Comparison of ENCODE assay signal across 1 cellular context in the genomic region with DNA sequence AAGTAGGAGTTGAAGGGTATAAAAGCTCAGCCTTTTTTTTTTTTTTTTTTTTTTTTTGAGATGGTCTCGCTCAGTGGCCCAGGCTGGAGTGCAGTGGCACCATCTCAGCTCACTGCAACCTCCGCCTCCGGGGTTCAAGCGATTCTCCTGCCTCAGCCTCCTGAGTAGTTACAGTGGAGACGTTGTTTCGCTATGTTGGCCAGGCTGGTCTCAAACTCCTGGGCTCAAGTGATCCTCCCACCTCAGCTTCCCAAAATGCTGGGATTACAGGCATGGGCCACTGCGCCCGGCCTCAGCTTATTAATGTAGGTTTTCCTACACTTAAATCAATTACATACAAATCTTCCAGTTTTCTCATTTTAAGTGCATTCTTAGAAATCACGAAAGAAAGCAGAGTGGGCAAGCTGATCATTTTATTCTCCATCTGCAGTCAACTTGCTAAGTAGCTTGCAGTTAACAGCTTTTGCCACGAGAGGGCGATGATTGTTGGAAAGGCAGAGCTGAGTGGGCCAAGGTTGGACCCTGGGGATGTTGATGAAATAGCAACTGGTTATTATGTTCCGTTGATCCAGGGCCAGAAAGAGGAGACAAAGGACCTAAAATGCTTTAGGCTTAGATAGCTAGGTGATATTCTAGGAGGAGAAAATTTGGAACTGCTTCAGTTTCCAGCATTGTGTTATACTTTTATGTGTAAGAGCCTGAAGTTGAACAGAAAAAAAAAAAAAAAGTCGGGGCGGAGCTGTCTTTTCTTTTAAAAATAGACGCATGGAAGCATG.
TF ChIP-seq lines count a peak whose summit lies in the region.

No MANE protein-coding gene starts in this region.

TF ChIP-seq in K562, 482 proteins besides CTCF, POLR2A, EP300 and RAD21 (continued from another document):
- no peak for TF ChIP-seq EWSR1 (IDR thresholded peaks at IDR 0.05; ENCODE audit: borderline replicate concordance, low read depth, partially characterized antibody)
- TF ChIP-seq ZNF766 (CRISPR knock-in tag; conservative IDR thresholded peaks at IDR 0.05), result no peak
- no peak for TF ChIP-seq SIRT6 (IDR thresholded peaks at IDR 0.05; ENCODE audit: low read depth, low read length)
- TF ChIP-seq, protein P1, sequence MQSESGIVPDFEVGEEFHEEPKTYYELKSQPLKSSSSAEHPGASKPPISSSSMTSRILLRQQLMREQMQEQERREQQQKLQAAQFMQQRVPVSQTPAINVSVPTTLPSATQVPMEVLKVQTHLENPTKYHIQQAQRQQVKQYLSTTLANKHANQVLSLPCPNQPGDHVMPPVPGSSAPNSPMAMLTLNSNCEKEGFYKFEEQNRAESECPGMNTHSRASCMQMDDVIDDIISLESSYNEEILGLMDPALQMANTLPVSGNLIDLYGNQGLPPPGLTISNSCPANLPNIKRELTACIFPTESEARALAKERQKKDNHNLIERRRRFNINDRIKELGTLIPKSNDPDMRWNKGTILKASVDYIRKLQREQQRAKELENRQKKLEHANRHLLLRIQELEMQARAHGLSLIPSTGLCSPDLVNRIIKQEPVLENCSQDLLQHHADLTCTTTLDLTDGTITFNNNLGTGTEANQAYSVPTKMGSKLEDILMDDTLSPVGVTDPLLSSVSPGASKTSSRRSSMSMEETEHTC (IDR thresholded peaks at IDR 0.05), result no peak
- TF ChIP-seq, protein P2, sequence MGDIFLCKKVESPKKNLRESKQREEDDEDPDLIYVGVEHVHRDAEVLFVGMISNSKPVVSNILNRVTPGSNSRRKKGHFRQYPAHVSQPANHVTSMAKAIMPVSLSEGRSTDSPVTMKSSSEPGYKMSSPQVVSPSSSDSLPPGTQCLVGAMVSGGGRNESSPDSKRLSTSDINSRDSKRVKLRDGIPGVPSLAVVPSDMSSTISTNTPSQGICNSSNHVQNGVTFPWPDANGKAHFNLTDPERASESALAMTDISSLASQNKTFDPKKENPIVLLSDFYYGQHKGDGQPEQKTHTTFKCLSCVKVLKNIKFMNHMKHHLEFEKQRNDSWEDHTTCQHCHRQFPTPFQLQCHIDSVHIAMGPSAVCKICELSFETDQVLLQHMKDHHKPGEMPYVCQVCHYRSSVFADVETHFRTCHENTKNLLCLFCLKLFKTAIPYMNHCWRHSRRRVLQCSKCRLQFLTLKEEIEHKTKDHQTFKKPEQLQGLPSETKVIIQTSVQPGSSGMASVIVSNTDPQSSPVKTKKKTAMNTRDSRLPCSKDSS (IDR thresholded peaks at IDR 0.05; ENCODE audit: low read depth, partially characterized antibody), result no peak
- no peak for TF ChIP-seq DMBX1 (CRISPR knock-in tag; IDR thresholded peaks at IDR 0.05; ENCODE audit: borderline replicate concordance)
- no peak for TF ChIP-seq ZNF444 (CRISPR knock-in tag; IDR thresholded peaks at IDR 0.05)
